ENCODE assay signal across 24 cellular contexts in genomic region chr11:66264383-66264782, GRCh38. TPM values are rescaled to one million over a fixed set of nuclear protein-coding genes. Genes with fewer than 3 reads are reported as not detected.
DNase-seq lines count a peak whose midpoint lies in the region; ATAC-seq, FAIRE-seq and TF ChIP-seq lines count a peak whose summit lies in the region.
"Had no signal": no experiment of that assay in that cellular context is flagged by ENCODE, and none has a peak within 500 bp of the region (broad histone marks: within the 10 kb centered on the region; RNA-seq: fewer than 3 reads in every experiment).

No MANE protein-coding gene starts in this region.

- H3K4me1 Mint-ChIP-seq in CD4-positive, CD25-positive, alpha-beta regulatory T cell, result peaks cover 0 to 20% (median 15%) of the 10 kb centered on the region in 4 donors
- H3K4me1 Mint-ChIP-seq in H9, result peaks cover 13 to 15% of the 10 kb centered on the region in 2 experiments

- no peak for ATAC-seq in CD4-positive, CD25-positive, alpha-beta regulatory T cell (ENCODE audit: low read depth in 2 of 2)
- no peak for ATAC-seq in K562
- ATAC-seq in HG02759 (IDR thresholded peaks at IDR 0.05; ENCODE audit: unreplicated experiment), result no peak
- ATAC-seq: A549, HepG2, Right ventricle myocardium inferior had no signal

- H2AK5ac ChIP-seq in H9 (ENCODE audit: insufficient read length, low read length), result no peak overlapping the region
- no peak overlapping the region for H2AK5ac ChIP-seq in neuronal stem cell (ENCODE audit: low read depth, low read length)

- no peak for DNase-seq in CD4-positive, CD25-positive, alpha-beta regulatory T cell
- DNase-seq in H9 (no peak), K562 (ENCODE audit: extremely low read depth in 1 of 4, low spot score in 3 of 4) (no peak), neuronal stem cell (ENCODE audit: low spot score) (no peak), OCI-M1 (lab: John Stamatoyannopoulos, UW) (no peak)
- DNase-seq in stimulated activated CD4-positive, alpha-beta T cell treated with anti-CD3 and anti-CD28 coated beads, Interleukin-2, amount 100 ng/mL, for 24 hours, result no peak
- DNase-seq: COR-L47, DMS79, GOT3, NCI-H1092 treated with DMSO at 0.1 percent for 48 hours, NCI-H146, NCI-H2029 treated with DMSO at 0.1 percent for 48 hours had no signal

- peaks cover 4% of the 10 kb centered on the region for H3K36me3 Mint-ChIP-seq in CD4-positive, CD25-positive, alpha-beta regulatory T cell
- H3K36me3 Mint-ChIP-seq in H9 (ENCODE audit: insufficient read depth in 1 of 3, low read depth in 3 of 3), result peaks cover 15 to 59% (median 53%) of the 10 kb centered on the region in 3 experiments

- H3K27me3 Mint-ChIP-seq in CD4-positive, CD25-positive, alpha-beta regulatory T cell, result peaks cover 13% of the 10 kb centered on the region
- no peaks in the 10 kb centered on the region; the same call in 1 of the 2 replicates for H3K27me3 Mint-ChIP-seq in H9 (ENCODE audit: low read depth)
- H3K27me3 Mint-ChIP-seq: B cell had no signal

- no peaks in the 10 kb centered on the region for H3K9me3 Mint-ChIP-seq in CD4-positive, CD25-positive, alpha-beta regulatory T cell
- H3K9me3 Mint-ChIP-seq in H9, result no peaks in the 10 kb centered on the region
- H3K9me3 Mint-ChIP-seq: CD14-positive monocyte had no signal

- peaks cover 27% of the 10 kb centered on the region for H3K36me3 ChIP-seq in CD4-positive, CD25-positive, alpha-beta regulatory T cell (ENCODE audit: control insufficient read depth, insufficient read depth, low read length)
- H3K36me3 ChIP-seq in K562 (ENCODE audit: control insufficient read depth, insufficient read depth, low read length) (peaks cover 67% of the 10 kb centered on the region; the same call in 2 of the 3 replicates), neuronal stem cell (replicated peaks in 1 of 2; ENCODE audit: control insufficient read depth in 2 of 2, insufficient read depth in 2 of 2, low read length in 2 of 2) (peaks cover 65 to 70% of the 10 kb centered on the region in 2 donors)

- H3K27me3 ChIP-seq in CD4-positive, CD25-positive, alpha-beta regulatory T cell (ENCODE audit: control insufficient read depth, insufficient read depth, low read length), result no peaks in the 10 kb centered on the region
- H3K27me3 ChIP-seq in H9 (ENCODE audit: insufficient read depth, low read length) (no peaks in the 10 kb centered on the region), K562 (ENCODE audit: control insufficient read depth in 2 of 2, insufficient read depth in 2 of 2, low read length in 2 of 2) (no peaks in the 10 kb centered on the region), neuronal stem cell (ENCODE audit: control insufficient read depth in 3 of 3, insufficient read depth in 3 of 3, low read depth in 1 of 3, low read length in 3 of 3) (peaks cover 0 to 2% (median 0%) of the 10 kb centered on the region in 3 experiments)
- H3K27me3 ChIP-seq: SJSA1 had no signal

- H2BK120ac ChIP-seq in H9 (ENCODE audit: low read depth, low read length, poor library complexity, severe bottlenecking) (no peak overlapping the region), neuronal stem cell (ENCODE audit: low read depth, low read length) (no peak overlapping the region)

- H2BK12ac ChIP-seq in H9 (ENCODE audit: insufficient read length, low read depth, low read length), result no peak overlapping the region
- no peak overlapping the region for H2BK12ac ChIP-seq in neuronal stem cell (ENCODE audit: low read length)

- H2AFZ ChIP-seq in H9 (ENCODE audit: low read length), result no peak overlapping the region
- no peak overlapping the region for H2AFZ ChIP-seq in K562 (ENCODE audit: low read depth, low read length)
- H2AFZ ChIP-seq in neuronal stem cell (ENCODE audit: low read length), result no peak overlapping the region

- H4K91ac ChIP-seq in H9 (ENCODE audit: insufficient read length, low read depth, low read length) (no peak overlapping the region), neuronal stem cell (ENCODE audit: low read depth, low read length, poor library complexity) (no peak overlapping the region)

- peaks cover 20% of the 10 kb centered on the region for H3K4me1 ChIP-seq in CD4-positive, CD25-positive, alpha-beta regulatory T cell (ENCODE audit: control insufficient read depth, insufficient read depth, low read length, poor library complexity, severe bottlenecking)
- H3K4me1 ChIP-seq in H9 (ENCODE audit: insufficient read depth, low read length) (no peaks in the 10 kb centered on the region), K562 (replicated peaks in 1 of 2; ENCODE audit: control insufficient read depth in 2 of 2, insufficient read depth in 2 of 2, low read length in 2 of 2) (peaks cover 1 to 39% of the 10 kb centered on the region in 2 experiments; a peak in 4 of 5 replicates), neuronal stem cell (ENCODE audit: control insufficient read depth in 2 of 2, insufficient read depth in 1 of 2, low read depth in 1 of 2, low read length in 2 of 2) (peaks cover 4 to 6% of the 10 kb centered on the region in 2 donors)

- H2BK15ac ChIP-seq in H9 (ENCODE audit: low read depth, low read length) (no peak overlapping the region), neuronal stem cell (ENCODE audit: low read length) (no peak overlapping the region)

- no peak overlapping the region for H3K4me3 ChIP-seq in CD4-positive, CD25-positive, alpha-beta regulatory T cell (ENCODE audit: low read depth, low read length)
- H3K4me3 ChIP-seq in K562 (no peak overlapping the region), neuronal stem cell (ENCODE audit: low read length in 2 of 2) (no peak overlapping the region)
- H3K4me3 ChIP-seq: A549, SJSA1 had no signal

- POLR2A ChIA-PET in K562 (lab: Yijun Ruan, JAX), result no interaction called here

- TF ChIP-seq POLR2A in K562 (conservative IDR thresholded peaks at IDR 0.05), result no peak

- no peaks in the 10 kb centered on the region for H3K79me1 ChIP-seq in H9 (ENCODE audit: insufficient read depth, low read depth, low read length, poor library complexity, severe bottlenecking)
- peaks cover 6% of the 10 kb centered on the region for H3K79me1 ChIP-seq in neuronal stem cell (ENCODE audit: low read depth, low read length)

- H3K79me2 ChIP-seq in H9 (ENCODE audit: insufficient read depth, low read length) (no peaks in the 10 kb centered on the region), K562 (ENCODE audit: control insufficient read depth, insufficient read depth, low read length) (peaks cover 12% of the 10 kb centered on the region)

- H3K4ac ChIP-seq in H9 (ENCODE audit: low read depth, low read length) (no peak overlapping the region), neuronal stem cell (ENCODE audit: low read length) (no peak overlapping the region)

- in situ Hi-C loops in K562 (cut with MboI), result no loop called here

- no peak overlapping the region for H3K9ac ChIP-seq in H9 (ENCODE audit: extremely low read depth, insufficient read length, low read length)
- H3K9ac ChIP-seq in K562 (ENCODE audit: insufficient read depth in 1 of 2, low read depth in 2 of 2, low read length in 2 of 2), result peak overlapping the region in 1 of 2 experiments; percentile 53; a peak in 2 of 4 replicates
- H3K9ac ChIP-seq in neuronal stem cell (ENCODE audit: low read depth, low read length, poor library complexity), result peak overlapping the region; percentile 45
- H3K9ac ChIP-seq: KMS-11 had no signal

- no peak for TF ChIP-seq RAD21 in K562 (CRISPR knock-in tag; conservative IDR thresholded peaks at IDR 0.05 in 1 of 2, IDR thresholded peaks at IDR 0.05 in 1 of 2)

- H3K4me2 ChIP-seq in H9 (ENCODE audit: insufficient read depth, insufficient read length, low read length) (no peak overlapping the region), K562 (ENCODE audit: insufficient read depth, low read length) (no peak overlapping the region), neuronal stem cell (ENCODE audit: insufficient read depth, low read length, poor library complexity, severe bottlenecking) (no peak overlapping the region)
- H3K4me2 ChIP-seq: A549, KMS-11 had no signal

- no peaks in the 10 kb centered on the region for H3K9me1 ChIP-seq in K562 (ENCODE audit: control insufficient read depth, insufficient read depth, low read length)

- H3K23me2 ChIP-seq in H9 (ENCODE audit: insufficient read length, low read depth, low read length, poor library complexity, severe bottlenecking), result peaks cover 9% of the 10 kb centered on the region

- FAIRE-seq in K562 (lab: Jason Lieb, UNC), result no peak
- FAIRE-seq: A549, GM12891, HepG2, RCC 7860 had no signal

- H3K27ac ChIP-seq in CD4-positive, CD25-positive, alpha-beta regulatory T cell (ENCODE audit: insufficient read depth, low read length, poor library complexity, severe bottlenecking), result no peak overlapping the region
- H3K27ac ChIP-seq in H9 (ENCODE audit: insufficient read length, low read depth, low read length) (no peak overlapping the region), K562 (ENCODE audit: extremely low read depth, low read depth, low read length) (no peak overlapping the region), neuronal stem cell (replicated peaks; ENCODE audit: low read length) (no peak overlapping the region)
- H3K27ac ChIP-seq: A549, KMS-11, SJSA1 had no signal

- H4K20me1 ChIP-seq in H9 (ENCODE audit: control insufficient read depth, insufficient read depth, insufficient read length), result peaks cover 2% of the 10 kb centered on the region
- H4K20me1 ChIP-seq in K562 (replicated peaks; ENCODE audit: control insufficient read depth, insufficient read depth, low read length), result peaks cover 6% of the 10 kb centered on the region; the same call in 1 of the 2 replicates

- no TSS peak for BruUV-seq in K562 (replicated peaks; lab: Mats Ljungman, UMichigan)

- H3K4me3 Mint-ChIP-seq in CD4-positive, CD25-positive, alpha-beta regulatory T cell, result peak overlapping the region in 1 of 4 donors; percentile 16
- peak overlapping the region in 1 of 2 experiments; percentile 55; a peak in 2 of 5 replicates for H3K4me3 Mint-ChIP-seq in H9
- H3K4me3 Mint-ChIP-seq: B cell, CD14-positive monocyte had no signal

- H2BK20ac ChIP-seq in H9 (ENCODE audit: low read depth, low read length, poor library complexity, severe bottlenecking), result no peak overlapping the region

- H3K56ac ChIP-seq in H9 (ENCODE audit: insufficient read length, low read depth, low read length), result no peak overlapping the region

- H3T11ph ChIP-seq in H9 (ENCODE audit: low read length), result no peak overlapping the region

- no peak for TF ChIP-seq EP300 in K562 (IDR thresholded peaks at IDR 0.05; ENCODE audit: low read length)

- no peak overlapping the region for H3K23ac ChIP-seq in H9 (ENCODE audit: insufficient read length, low read depth, low read length)
- no peak overlapping the region for H3K23ac ChIP-seq in neuronal stem cell (ENCODE audit: low read depth, low read length, poor library complexity)

- H3K27ac Mint-ChIP-seq in CD4-positive, CD25-positive, alpha-beta regulatory T cell, result peak overlapping the region in 2 of 3 donors; percentile 26 to 54
- peak overlapping the region; percentile 68 to 89 (median 70); a peak in 3 of 7 replicates for H3K27ac Mint-ChIP-seq in H9
- H3K27ac Mint-ChIP-seq: B cell, CD14-positive monocyte had no signal

- intact Hi-C loops in K562 (cut with micrococcal nuclease), result no loop called here

- H3K14ac ChIP-seq in H9 (ENCODE audit: insufficient read depth, low read length) (no peak overlapping the region), neuronal stem cell (ENCODE audit: low read length) (no peak overlapping the region)

- H3K9me3 ChIP-seq in CD4-positive, CD25-positive, alpha-beta regulatory T cell (ENCODE audit: control insufficient read depth in 2 of 2, low read length in 2 of 2), result no peaks in the 10 kb centered on the region
- H3K9me3 ChIP-seq in H9 (ENCODE audit: control insufficient read depth, low read depth, low read length), result no peaks in the 10 kb centered on the region
- no peaks in the 10 kb centered on the region for H3K9me3 ChIP-seq in K562 (replicated peaks; ENCODE audit: control insufficient read depth, insufficient read depth, low read depth, low read length)
- peaks cover 0 to 2% of the 10 kb centered on the region in 2 donors for H3K9me3 ChIP-seq in neuronal stem cell (replicated peaks in 1 of 2; ENCODE audit: control insufficient read depth in 2 of 2, insufficient read depth in 1 of 2, low read depth in 1 of 2, low read length in 2 of 2)
- H3K9me3 ChIP-seq: A549, SJSA1 had no signal

- no peak overlapping the region for H4K5ac ChIP-seq in H9 (ENCODE audit: insufficient read length, low read depth, low read length)

- CTCF ChIA-PET in K562 (lab: Yijun Ruan, JAX; ENCODE audit: low intra/inter-chr PET ratio), result no interaction called here

- no peak overlapping the region for H3K18ac ChIP-seq in H9 (ENCODE audit: insufficient read length, low read depth, low read length)
- no peak overlapping the region for H3K18ac ChIP-seq in neuronal stem cell (ENCODE audit: low read length)

- no peak overlapping the region for H2BK5ac ChIP-seq in H9 (ENCODE audit: insufficient read length, low read length)
- no peak overlapping the region for H2BK5ac ChIP-seq in neuronal stem cell (ENCODE audit: low read length)

- WGBS in H9 (ENCODE audit: extremely low coverage, insufficient read length, low lambda C conversion rate), result no CpG with 5 or more reads among the region's 8 CpGs
- 77% methylated on average over 8 of the region's 8 CpGs for WGBS in K562 (ENCODE audit: insufficient coverage, low coverage, missing lambda C conversion rate)
- no CpG with 5 or more reads among the region's 8 CpGs for WGBS in neuronal stem cell (ENCODE audit: extremely low coverage in 2 of 2, insufficient read length in 2 of 2, insufficient replicate concordance in 1 of 2), 2 donors

- H4K8ac ChIP-seq in H9 (replicated peaks; ENCODE audit: insufficient read length, low read depth, low read length) (no peak overlapping the region), neuronal stem cell (ENCODE audit: low read depth, low read length) (no peak overlapping the region)

- TF ChIP-seq CTCF in H9 (conservative IDR thresholded peaks at IDR 0.05) (no peak), K562 (IDR thresholded peaks at IDR 0.05 in 2 of 3, conservative IDR thresholded peaks at IDR 0.05 in 1 of 3; ENCODE audit: insufficient read depth in 2 of 3, low read depth in 1 of 3, low read length in 3 of 3) (no peak)

RNA-seq across cellular contexts. Expression of gene RAB1B, which starts 4.1 kb away (rescaled TPM):
- 79.6 TPM for total RNA-seq in CD4-positive, CD25-positive, alpha-beta regulatory T cell
- 10 to 100 TPM; 13.1 to 19.6 (median 15.1) TPM for polyA plus RNA-seq in CD4-positive, CD25-positive, alpha-beta regulatory T cell
- total RNA-seq in H9 (2021) (118 and 122 TPM in 2 replicates), K562 (2014; rRNA removed) (102 and 135 TPM in 2 replicates), K562 (2014; rRNA removed; fragmentation: Illumina TruSeq; extraction: Trizol) (29.3 and 43.7 TPM in 2 replicates), K562 (2015; rRNA removed; fragmentation: Illumina TruSeq; extraction: Trizol) (83.8 and 85.1 TPM in 2 replicates), K562 (2021) (135 and 139 TPM in 2 replicates)
- total RNA-seq in K562 (2011; cell fraction: chromatin; rRNA removed; ENCODE audit: low replicate concordance), result 13.9 and 38.2 TPM in 2 replicates
- 41.5 and 42.0 TPM in 2 replicates for total RNA-seq in K562 (2011; cell fraction: nucleolus; rRNA removed)
- 31.3 and 34.9 TPM in 2 replicates for total RNA-seq in K562 (2011; cell fraction: nucleoplasm; rRNA removed)
- polyA plus RNA-seq in K562 (2011; rRNA removed) (98.6 and 129 TPM in 2 replicates), K562 (2014; fragmentation: Illumina TruSeq; extraction: Trizol) (140 and 182 TPM in 2 replicates), K562 (2014; fragmentation: Nextera tagmentation; extraction: Ambion mirVana) (10 to 100 TPM in 1 of 2 experiments, 1 to 10 TPM in 1; 5.6 to 16.0 TPM), K562 (2014; rRNA removed) (135 and 146 TPM in 2 replicates)
- 213 and 403 TPM in 2 replicates for polyA plus RNA-seq in K562 (2011; cell fraction: cytosol; rRNA removed)
- 62.4 and 74.2 TPM in 2 replicates for polyA plus RNA-seq in K562 (2011; cell fraction: nucleus; rRNA removed)
- polyA plus RNA-seq in K562 (2012), result 127 and 138 TPM in 2 replicates
- polyA minus RNA-seq in K562 (2011; rRNA and poly(A)+ RNA removed), result 57.1 and 92.7 TPM in 2 replicates
- 94.6 and 97.2 TPM in 2 replicates for polyA minus RNA-seq in K562 (2011; cell fraction: cytosol; rRNA and poly(A)+ RNA removed)
- polyA minus RNA-seq in K562 (2011; cell fraction: nucleus; rRNA and poly(A)+ RNA removed), result 10.4 and 16.3 TPM in 2 replicates
- polyA plus RNA-seq in neuronal stem cell (2013, experiment 1 of 2), result 109 TPM
- 106 TPM for polyA plus RNA-seq in neuronal stem cell (2013, experiment 2 of 2)

RNA-seq across cellular contexts. Expression of gene KLC2, which starts 6.9 kb away (rescaled TPM):
- 42.1 TPM for total RNA-seq in CD4-positive, CD25-positive, alpha-beta regulatory T cell
- polyA plus RNA-seq in CD4-positive, CD25-positive, alpha-beta regulatory T cell, result 1 to 10 TPM; 2.5 to 3.8 (median 3.3) TPM
- total RNA-seq in H9 (2021) (56.7 and 59.7 TPM in 2 replicates), K562 (2014; rRNA removed) (9.3 and 10.2 TPM in 2 replicates), K562 (2014; rRNA removed; fragmentation: Illumina TruSeq; extraction: Trizol) (2.5 and 4.1 TPM in 2 replicates), K562 (2015; rRNA removed; fragmentation: Illumina TruSeq; extraction: Trizol) (8.8 and 10.4 TPM in 2 replicates), K562 (2021) (28.6 and 29.2 TPM in 2 replicates)
- 40.5 and 97.2 TPM in 2 replicates for total RNA-seq in K562 (2011; cell fraction: chromatin; rRNA removed; ENCODE audit: low replicate concordance)
- total RNA-seq in K562 (2011; cell fraction: nucleolus; rRNA removed), result 43.6 and 44.5 TPM in 2 replicates
- 39.9 and 51.1 TPM in 2 replicates for total RNA-seq in K562 (2011; cell fraction: nucleoplasm; rRNA removed)
- polyA plus RNA-seq in K562 (2011; rRNA removed) (8.5 and 12.5 TPM in 2 replicates), K562 (2014; fragmentation: Illumina TruSeq; extraction: Trizol) (14.6 and 18.0 TPM in 2 replicates), K562 (2014; fragmentation: Nextera tagmentation; extraction: Ambion mirVana) (under 1 TPM in 1 of 2 experiments, not detected in 1; 0.08 TPM), K562 (2014; rRNA removed) (20.5 and 23.3 TPM in 2 replicates)
- 7.7 and 14.0 TPM in 2 replicates for polyA plus RNA-seq in K562 (2011; cell fraction: cytosol; rRNA removed)
- polyA plus RNA-seq in K562 (2011; cell fraction: nucleus; rRNA removed), result 40.5 and 65.1 TPM in 2 replicates
- 18.1 and 26.7 TPM in 2 replicates for polyA plus RNA-seq in K562 (2012)
- polyA minus RNA-seq in K562 (2011; rRNA and poly(A)+ RNA removed), result 9.1 and 11.0 TPM in 2 replicates
- polyA minus RNA-seq in K562 (2011; cell fraction: cytosol; rRNA and poly(A)+ RNA removed), result 9.9 and 10.3 TPM in 2 replicates
- 14.5 and 19.0 TPM in 2 replicates for polyA minus RNA-seq in K562 (2011; cell fraction: nucleus; rRNA and poly(A)+ RNA removed)
- polyA plus RNA-seq in neuronal stem cell (2013, experiment 1 of 2), result 47.2 TPM
- polyA plus RNA-seq in neuronal stem cell (2013, experiment 2 of 2), result 45.3 TPM

RNA-seq across cellular contexts. Expression of gene CNIH2, which starts 13.6 kb away (rescaled TPM):
- total RNA-seq in CD4-positive, CD25-positive, alpha-beta regulatory T cell, result 4.5 TPM
- polyA plus RNA-seq in CD4-positive, CD25-positive, alpha-beta regulatory T cell, result not detected
- 11.8 and 12.0 TPM in 2 replicates for total RNA-seq in H9 (2021)
- 0.92 and 2.0 TPM in 2 replicates for total RNA-seq in K562 (2011; cell fraction: chromatin; rRNA removed; ENCODE audit: low replicate concordance)
- total RNA-seq in K562 (2011; cell fraction: nucleolus; rRNA removed), result 0.92 and 1.7 TPM in 2 replicates
- 0.95 and 1.2 TPM in 2 replicates for total RNA-seq in K562 (2011; cell fraction: nucleoplasm; rRNA removed)
- 0.61 TPM in 1 of 2 replicates, not detected in the other for total RNA-seq in K562 (2014; rRNA removed)
- not detected in 2 replicates for total RNA-seq in K562 (2014; rRNA removed; fragmentation: Illumina TruSeq; extraction: Trizol)
- 0.11 and 0.40 TPM in 2 replicates for total RNA-seq in K562 (2015; rRNA removed; fragmentation: Illumina TruSeq; extraction: Trizol)
- total RNA-seq in K562 (2021), result 0.89 and 1.1 TPM in 2 replicates
- 0.26 and 0.30 TPM in 2 replicates for polyA plus RNA-seq in K562 (2011; rRNA removed)
- 0.52 and 0.69 TPM in 2 replicates for polyA plus RNA-seq in K562 (2011; cell fraction: cytosol; rRNA removed)
- polyA plus RNA-seq in K562 (2011; cell fraction: nucleus; rRNA removed), result 1.1 and 1.7 TPM in 2 replicates
- polyA plus RNA-seq in K562 (2012), result 0.52 and 0.57 TPM in 2 replicates
- 0.36 and 0.65 TPM in 2 replicates for polyA plus RNA-seq in K562 (2014; fragmentation: Illumina TruSeq; extraction: Trizol)
- not detected for polyA plus RNA-seq in K562 (2014; fragmentation: Nextera tagmentation; extraction: Ambion mirVana)
- 0.27 and 0.55 TPM in 2 replicates for polyA plus RNA-seq in K562 (2014; rRNA removed)
- polyA minus RNA-seq in K562 (2011; rRNA and poly(A)+ RNA removed), result not detected in 2 replicates
- polyA minus RNA-seq in K562 (2011; cell fraction: cytosol; rRNA and poly(A)+ RNA removed), result not detected in 2 replicates
- 0.13 TPM in 1 of 2 replicates, not detected in the other for polyA minus RNA-seq in K562 (2011; cell fraction: nucleus; rRNA and poly(A)+ RNA removed)
- polyA plus RNA-seq in neuronal stem cell (2013, experiment 1 of 2), result 24.3 TPM
- 24.3 TPM for polyA plus RNA-seq in neuronal stem cell (2013, experiment 2 of 2)
- total RNA-seq: Right ventricle myocardium inferior had no signal
- polyA plus RNA-seq: CD14-positive monocyte had no signal

RNA-seq across cellular contexts. Expression of gene YIF1A, which starts 24.6 kb away (rescaled TPM):
- total RNA-seq in CD4-positive, CD25-positive, alpha-beta regulatory T cell, result 29.3 TPM
- 10 to 100 TPM; 48.3 to 71.3 (median 55.3) TPM for polyA plus RNA-seq in CD4-positive, CD25-positive, alpha-beta regulatory T cell
- total RNA-seq in H9 (2021) (64.3 and 71.6 TPM in 2 replicates), K562 (2014; rRNA removed) (121 and 158 TPM in 2 replicates), K562 (2014; rRNA removed; fragmentation: Illumina TruSeq; extraction: Trizol) (29.4 and 39.3 TPM in 2 replicates), K562 (2015; rRNA removed; fragmentation: Illumina TruSeq; extraction: Trizol) (44.8 and 51.6 TPM in 2 replicates), K562 (2021) (108 and 120 TPM in 2 replicates)
- 49.3 and 178 TPM in 2 replicates for total RNA-seq in K562 (2011; cell fraction: chromatin; rRNA removed; ENCODE audit: low replicate concordance)
- 331 and 338 TPM in 2 replicates for total RNA-seq in K562 (2011; cell fraction: nucleolus; rRNA removed)
- 162 and 163 TPM in 2 replicates for total RNA-seq in K562 (2011; cell fraction: nucleoplasm; rRNA removed)
- polyA plus RNA-seq in K562 (2011; rRNA removed) (77.2 and 108 TPM in 2 replicates), K562 (2014; fragmentation: Illumina TruSeq; extraction: Trizol) (111 and 119 TPM in 2 replicates), K562 (2014; fragmentation: Nextera tagmentation; extraction: Ambion mirVana) (10 to 100 TPM in 1 of 2 experiments, 1 to 10 TPM in 1; 8.6 to 33.6 TPM), K562 (2014; rRNA removed) (83.6 and 96.7 TPM in 2 replicates)
- 234 and 367 TPM in 2 replicates for polyA plus RNA-seq in K562 (2011; cell fraction: cytosol; rRNA removed)
- polyA plus RNA-seq in K562 (2011; cell fraction: nucleus; rRNA removed), result 162 and 217 TPM in 2 replicates
- polyA plus RNA-seq in K562 (2012), result 106 and 144 TPM in 2 replicates
- polyA minus RNA-seq in K562 (2011; rRNA and poly(A)+ RNA removed), result 84.7 and 117 TPM in 2 replicates
- 120 and 144 TPM in 2 replicates for polyA minus RNA-seq in K562 (2011; cell fraction: cytosol; rRNA and poly(A)+ RNA removed)
- 46.6 and 57.5 TPM in 2 replicates for polyA minus RNA-seq in K562 (2011; cell fraction: nucleus; rRNA and poly(A)+ RNA removed)
- 75.4 TPM for polyA plus RNA-seq in neuronal stem cell (2013, experiment 1 of 2)
- 75.5 TPM for polyA plus RNA-seq in neuronal stem cell (2013, experiment 2 of 2)

RNA-seq across cellular contexts. Expression of gene TMEM151A, which starts 27.3 kb away (rescaled TPM):
- total RNA-seq in CD4-positive, CD25-positive, alpha-beta regulatory T cell, result not detected
- polyA plus RNA-seq in CD4-positive, CD25-positive, alpha-beta regulatory T cell, result not detected
- total RNA-seq in H9 (2021) (1.2 and 1.4 TPM in 2 replicates), K562 (2014; rRNA removed) (not detected in 2 replicates), K562 (2014; rRNA removed; fragmentation: Illumina TruSeq; extraction: Trizol) (not detected in 2 replicates), K562 (2015; rRNA removed; fragmentation: Illumina TruSeq; extraction: Trizol) (not detected in 2 replicates), K562 (2021) (not detected in 2 replicates)
- not detected in 2 replicates for total RNA-seq in K562 (2011; cell fraction: chromatin; rRNA removed; ENCODE audit: low replicate concordance)
- total RNA-seq in K562 (2011; cell fraction: nucleolus; rRNA removed), result not detected in 2 replicates
- total RNA-seq in K562 (2011; cell fraction: nucleoplasm; rRNA removed), result not detected in 2 replicates
- polyA plus RNA-seq in K562 (2011; rRNA removed) (not detected in 2 replicates), K562 (2014; fragmentation: Illumina TruSeq; extraction: Trizol) (not detected in 2 replicates), K562 (2014; fragmentation: Nextera tagmentation; extraction: Ambion mirVana) (not detected), K562 (2014; rRNA removed) (not detected in 2 replicates)
- 0.01 TPM in 1 of 2 replicates, not detected in the other for polyA plus RNA-seq in K562 (2011; cell fraction: cytosol; rRNA removed)
- not detected in 2 replicates for polyA plus RNA-seq in K562 (2011; cell fraction: nucleus; rRNA removed)
- polyA plus RNA-seq in K562 (2012), result not detected in 2 replicates
- not detected in 2 replicates for polyA minus RNA-seq in K562 (2011; rRNA and poly(A)+ RNA removed)
- polyA minus RNA-seq in K562 (2011; cell fraction: cytosol; rRNA and poly(A)+ RNA removed), result not detected in 2 replicates
- polyA minus RNA-seq in K562 (2011; cell fraction: nucleus; rRNA and poly(A)+ RNA removed), result 0.13 TPM in 1 of 2 replicates, not detected in the other
- polyA plus RNA-seq in neuronal stem cell (2013, experiment 1 of 2), result 0.15 TPM
- polyA plus RNA-seq in neuronal stem cell (2013, experiment 2 of 2), result 0.17 TPM
- total RNA-seq: OCI-LY7; T-helper 1 cell treated with Interleukin-12 subunit alpha and Interleukin-12 subunit beta and Interleukin-4 antibody, amounts not matched to agents 30 ng/mL and 1 ng/mL, for 36 hours had no signal
- polyA plus RNA-seq: CD14-positive monocyte had no signal
